In the genomic region with DNA sequence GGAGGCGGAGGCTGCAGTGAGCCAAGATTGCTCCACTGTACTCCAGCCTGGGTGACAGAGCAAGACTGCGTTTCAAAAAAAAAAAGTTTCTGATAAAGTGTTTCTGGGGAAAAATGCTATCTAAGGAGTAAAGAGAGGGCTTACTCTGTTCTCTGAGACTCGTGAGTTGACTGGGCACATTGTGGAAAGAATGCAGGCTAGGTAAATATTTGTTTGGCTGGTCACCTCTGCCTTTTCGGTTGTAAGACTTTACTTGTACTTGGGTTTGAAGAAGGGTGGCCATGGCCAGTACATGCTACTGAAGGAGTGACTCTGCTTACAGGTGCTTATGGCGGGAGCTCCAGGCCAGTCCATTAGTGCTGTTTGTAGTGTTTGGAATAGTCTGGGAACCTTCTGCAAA, we compare ENCODE assay signal across 30 cellular contexts.
"Had no signal": no experiment of that assay in that cellular context is flagged by ENCODE, and none has a peak within 500 bp of the region (broad histone marks: within the 10 kb centered on the region; RNA-seq: fewer than 3 reads in every experiment).

No MANE protein-coding gene starts in this region.

- ATAC-seq: activated CD4-positive, alpha-beta T cell treated with anti-CD3 and anti-CD28 coated beads for 36 hours; activated T-helper 17 cell treated with anti-CD3 and anti-CD28 coated beads, Interleukin-2, amount 50 U/mL, for 72 hours; T-cell had no signal

- H3K9ac ChIP-seq: KMS-11 had no signal

- H3K27ac Mint-ChIP-seq: activated CD4-positive, alpha-beta memory T cell treated with anti-CD3 and anti-CD28 coated beads, Interleukin-2, amount 10 ng/mL, durations not matched to agents 7 days and 5 days; activated CD4-positive, alpha-beta T cell treated with anti-CD3 and anti-CD28 coated beads for 36 hours; activated naive CD4-positive, alpha-beta T cell treated with anti-CD3 and anti-CD28 coated beads, Interleukin-2, amount 10 ng/mL, durations not matched to agents 7 days and 5 days; activated naive CD8-positive, alpha-beta T cell treated with anti-CD3 and anti-CD28 coated beads, Interleukin-2, amount 10 ng/mL, durations not matched to agents 7 days and 5 days; activated T-helper 17 cell treated with anti-CD3 and anti-CD28 coated beads, Interleukin-2, amount 50 U/mL, for 72 hours; T-cell had no signal

- H2AFZ ChIP-seq: PC-9 had no signal

- H3K9me3 Mint-ChIP-seq: activated CD4-positive, alpha-beta memory T cell treated with anti-CD3 and anti-CD28 coated beads, Interleukin-2, amount 10 ng/mL, durations not matched to agents 7 days and 5 days; activated naive CD4-positive, alpha-beta T cell treated with anti-CD3 and anti-CD28 coated beads, Interleukin-2, amount 10 ng/mL, durations not matched to agents 7 days and 5 days; activated naive CD8-positive, alpha-beta T cell treated with anti-CD3 and anti-CD28 coated beads, Interleukin-2, amount 10 ng/mL, durations not matched to agents 7 days and 5 days; activated T-helper 17 cell treated with anti-CD3 and anti-CD28 coated beads, Interleukin-2, amount 50 U/mL, for 72 hours; T-cell had no signal

- H3K36me3 ChIP-seq: breast epithelium, MG63 had no signal

- H3K27me3 Mint-ChIP-seq: activated CD4-positive, alpha-beta T cell treated with anti-CD3 and anti-CD28 coated beads for 36 hours; activated naive CD8-positive, alpha-beta T cell treated with anti-CD3 and anti-CD28 coated beads, Interleukin-2, amount 10 ng/mL, durations not matched to agents 7 days and 5 days; activated T-helper 17 cell treated with anti-CD3 and anti-CD28 coated beads, Interleukin-2, amount 50 U/mL, for 72 hours; T-cell had no signal

- H3K27ac ChIP-seq: adrenal gland, breast epithelium, KMS-11, PC-9, VCaP had no signal

- H3K4me3 Mint-ChIP-seq: activated CD4-positive, alpha-beta memory T cell treated with anti-CD3 and anti-CD28 coated beads, Interleukin-2, amount 10 ng/mL, durations not matched to agents 7 days and 5 days; activated CD4-positive, alpha-beta T cell treated with anti-CD3 and anti-CD28 coated beads for 36 hours; activated naive CD4-positive, alpha-beta T cell treated with anti-CD3 and anti-CD28 coated beads, Interleukin-2, amount 10 ng/mL, durations not matched to agents 7 days and 5 days; activated naive CD8-positive, alpha-beta T cell treated with anti-CD3 and anti-CD28 coated beads, Interleukin-2, amount 10 ng/mL, durations not matched to agents 7 days and 5 days; activated T-helper 17 cell treated with anti-CD3 and anti-CD28 coated beads, Interleukin-2, amount 50 U/mL, for 72 hours; T-cell had no signal

- H3K9me3 ChIP-seq: adrenal gland, breast epithelium, MG63 had no signal

- H3K36me3 Mint-ChIP-seq: activated naive CD4-positive, alpha-beta T cell treated with anti-CD3 and anti-CD28 coated beads, Interleukin-2, amount 10 ng/mL, durations not matched to agents 7 days and 5 days; T-cell had no signal

- H3K4me1 Mint-ChIP-seq: activated CD4-positive, alpha-beta T cell treated with anti-CD3 and anti-CD28 coated beads for 36 hours; activated naive CD8-positive, alpha-beta T cell treated with anti-CD3 and anti-CD28 coated beads, Interleukin-2, amount 10 ng/mL, durations not matched to agents 7 days and 5 days; activated T-helper 17 cell treated with anti-CD3 and anti-CD28 coated beads, Interleukin-2, amount 50 U/mL, for 72 hours; T-cell had no signal

- H3K4me3 ChIP-seq: adrenal gland, breast epithelium, MG63, PC-9 had no signal

- H3K4me2 ChIP-seq: KMS-11, PC-9 had no signal

- H3K27me3 ChIP-seq: adrenal gland, breast epithelium, MG63 had no signal

- H3K4me1 ChIP-seq: adrenal gland, breast epithelium had no signal

- DNase-seq: activated CD4-positive, alpha-beta memory T cell treated with anti-CD3 and anti-CD28 coated beads, Interleukin-2, amount 10 ng/mL, durations not matched to agents 7 days and 5 days; activated CD4-positive, alpha-beta T cell treated with anti-CD3 and anti-CD28 coated beads for 36 hours; activated CD4-positive, alpha-beta T cell treated with anti-CD3 and anti-CD28 coated beads, Interleukin-2, amount 50 U/mL, for 1 hour; activated CD4-positive, CD25-positive, alpha-beta regulatory T cell; activated gamma-delta T cell; activated naive CD4-positive, alpha-beta T cell treated with anti-CD3 and anti-CD28 coated beads, Interleukin-2, amount 10 ng/mL, durations not matched to agents 7 days and 5 days; activated naive CD8-positive, alpha-beta T cell treated with anti-CD3 and anti-CD28 coated beads, Interleukin-2, amount 10 ng/mL, durations not matched to agents 7 days and 5 days; activated T-cell treated with anti-CD3 and anti-CD28 coated beads for 4 hours; activated T-cell treated with anti-CD3 and anti-CD28 coated beads, Interleukin-2, amount 50 U/mL, for 48 hours; adrenal gland; anterior cingulate cortex; caudate nucleus; MG63; MV-4-11; NCI-H1105 treated with DMSO at 0.1 percent for 48 hours; NCI-H1436 treated with DMSO at 0.1 percent for 48 hours; NCI-H187; NCI-H2081; NCI-H510A treated with DMSO at 0.1 percent for 48 hours; NCI-H69; NK-92 treated with Interleukin-12 subunit alpha and Interleukin-12 subunit beta, amount 100 ng/mL, for 24 hours; SHP77 treated with DMSO at 0.1 percent for 48 hours; T-cell; T-helper 2 cell; T1000 had no signal
